ENCODE assay signal across 8 cellular contexts in genomic region chr1:19582318-19582717, GRCh38.
DNase-seq lines count a peak whose midpoint lies in the region; ATAC-seq and TF ChIP-seq lines count a peak whose summit lies in the region.

No MANE protein-coding gene starts in this region.

- in situ Hi-C loops in ACHN (cut with HindIII; ENCODE audit: low pct_ligation_motif_present, low pct_unique_long_range_greater_than_20kb, low sequenced_read_pairs): no loop called here

- no peak overlapping the region for H3K4me3 ChIP-seq in PC-9

- no peak overlapping the region for H2AFZ ChIP-seq in PC-9

- H3K27ac Mint-ChIP-seq in activated T-helper 1 cell treated with anti-CD3 and anti-CD28 coated beads, Interleukin-12 subunit alpha, Interleukin-12 subunit beta, Interleukin-2, Interleukin-4 antibody, amounts not matched to agents 30 ng/mL and 10 ng/mL and 1 ng/mL, durations not matched to agents 14 hours and 24 hours and 36 hours: peak overlapping the region; percentile 25

- intact Hi-C loops in PC-9 (cut with micrococcal nuclease; ENCODE audit: unreplicated experiment): loop anchor here (10.0 kb wide), 2 partner anchors 188 to 238 kb away; no protein-coding TSS in a partner anchor
- intact Hi-C loops in activated T-helper 1 cell treated with anti-CD3 and anti-CD28 coated beads, Interleukin-12 subunit alpha, Interleukin-12 subunit beta, Interleukin-2, Interleukin-4 antibody, amounts not matched to agents 30 ng/mL and 10 ng/mL and 1 ng/mL, durations not matched to agents 14 hours and 24 hours and 36 hours (cut with micrococcal nuclease): loop anchor here (1.0 to 5.0 kb wide), 6 partner anchors 71 to 330 kb away; partner anchors contain the start of genes EMC1 and MRTO4
- intact Hi-C loops in Right ventricle myocardium inferior (cut with DNase I): loop anchor here (5.0 kb wide), 1 partner anchor 190 kb away; no protein-coding TSS in a partner anchor

- CTCF ChIA-PET in PC-9 (lab: Charles Lee): interaction anchor here (0.6 to 1.6 kb wide), 5 partner anchors 72 to 235 kb away, joined by 3 read pairs; no protein-coding TSS in a partner anchor

- peaks cover 7% of the 10 kb centered on the region for H3K4me1 Mint-ChIP-seq in activated T-helper 1 cell treated with anti-CD3 and anti-CD28 coated beads, Interleukin-12 subunit alpha, Interleukin-12 subunit beta, Interleukin-2, Interleukin-4 antibody, amounts not matched to agents 30 ng/mL and 10 ng/mL and 1 ng/mL, durations not matched to agents 14 hours and 24 hours and 36 hours (ENCODE audit: low read depth)

- H4K20me1 ChIP-seq in PC-9 (ENCODE audit: insufficient read depth): no peaks in the 10 kb centered on the region

- no peak overlapping the region for H3K27ac ChIP-seq in PC-9

- H3K36me3 Mint-ChIP-seq in activated T-helper 1 cell treated with anti-CD3 and anti-CD28 coated beads, Interleukin-12 subunit alpha, Interleukin-12 subunit beta, Interleukin-2, Interleukin-4 antibody, amounts not matched to agents 30 ng/mL and 10 ng/mL and 1 ng/mL, durations not matched to agents 14 hours and 24 hours and 36 hours (ENCODE audit: low read depth): no peaks in the 10 kb centered on the region

- peaks cover 24% of the 10 kb centered on the region for H3K27me3 Mint-ChIP-seq in activated T-helper 1 cell treated with anti-CD3 and anti-CD28 coated beads, Interleukin-12 subunit alpha, Interleukin-12 subunit beta, Interleukin-2, Interleukin-4 antibody, amounts not matched to agents 30 ng/mL and 10 ng/mL and 1 ng/mL, durations not matched to agents 14 hours and 24 hours and 36 hours (ENCODE audit: insufficient read depth)

- H3K9me2 ChIP-seq in PC-9 (ENCODE audit: insufficient read depth): no peaks in the 10 kb centered on the region

- no peaks in the 10 kb centered on the region for H3K79me2 ChIP-seq in PC-9 (ENCODE audit: low read depth)

- H3K4me1 ChIP-seq in PC-9 (replicated peaks; ENCODE audit: insufficient read depth): no peaks in the 10 kb centered on the region

- no peak overlapping the region for H3K4me3 Mint-ChIP-seq in activated T-helper 1 cell treated with anti-CD3 and anti-CD28 coated beads, Interleukin-12 subunit alpha, Interleukin-12 subunit beta, Interleukin-2, Interleukin-4 antibody, amounts not matched to agents 30 ng/mL and 10 ng/mL and 1 ng/mL, durations not matched to agents 14 hours and 24 hours and 36 hours

- POLR2A ChIA-PET in PC-9 (lab: Charles Lee; ENCODE audit: unreplicated experiment): interaction anchor here (0.6 kb wide), 1 partner anchor 263 kb away, joined by 3 read pairs; no protein-coding TSS in a partner anchor

- H3K9me3 Mint-ChIP-seq in activated T-helper 1 cell treated with anti-CD3 and anti-CD28 coated beads, Interleukin-12 subunit alpha, Interleukin-12 subunit beta, Interleukin-2, Interleukin-4 antibody, amounts not matched to agents 30 ng/mL and 10 ng/mL and 1 ng/mL, durations not matched to agents 14 hours and 24 hours and 36 hours: no peaks in the 10 kb centered on the region

- DNase-seq in ACHN (peak; percentile 46), PC-9 (peak in 1 of 2 experiments; percentile 57), Right ventricle myocardium inferior (ENCODE audit: missing footprints) (peak; percentile 81), NCI-H128 (lab: John Stamatoyannopoulos, UW; ENCODE audit: unreplicated experiment) (no peak), NCI-H1436 treated with DMSO at 0.1 percent for 48 hours (lab: John Stamatoyannopoulos, UW) (no peak)
- DNase-seq in activated T-helper 1 cell treated with anti-CD3 and anti-CD28 coated beads, Interleukin-12 subunit alpha, Interleukin-12 subunit beta, Interleukin-2, Interleukin-4 antibody, amounts not matched to agents 30 ng/mL and 10 ng/mL and 1 ng/mL, durations not matched to agents 14 hours and 24 hours and 36 hours (ENCODE audit: low spot score): peak; percentile 54
- peak; percentile 41 to 77 for DNase-seq in stimulated activated CD4-positive, alpha-beta T cell treated with anti-CD3 and anti-CD28 coated beads, Interleukin-12 subunit alpha, Interleukin-12 subunit beta, amount 100 ng/mL, for 24 hours (ENCODE audit: low read depth in 2 of 2)

- no peaks in the 10 kb centered on the region for H3F3A ChIP-seq in PC-9 (ENCODE audit: insufficient read depth, low read depth)

- ATAC-seq in GM19438 (IDR thresholded peaks at IDR 0.05; ENCODE audit: low read depth, unreplicated experiment): peak; percentile 78
- no peak for ATAC-seq in Right ventricle myocardium inferior

- no TSS peak for BruUV-seq in PC-9 (replicated peaks; lab: Mats Ljungman, UMichigan)

- TF ChIP-seq CTCF in PC-9 (conservative IDR thresholded peaks at IDR 0.05): peak; percentile 70

- no peaks in the 10 kb centered on the region for H3K27me3 ChIP-seq in PC-9 (ENCODE audit: insufficient read depth, low read depth)

- H3K36me3 ChIP-seq in PC-9 (ENCODE audit: low read depth): no peaks in the 10 kb centered on the region

- no peak overlapping the region for H3K4me2 ChIP-seq in PC-9

- H3K9me3 ChIP-seq in PC-9 (ENCODE audit: insufficient read depth, low read depth): no peaks in the 10 kb centered on the region

Comparison
In these comparisons a context has a peak if more than half of its experiments do, and no peak if none do; other contexts are left out.
1. DNase-seq: peak in ACHN (single experiment), activated T-helper 1 cell treated with anti-CD3 and anti-CD28 coated beads, Interleukin-12 subunit alpha, Interleukin-12 subunit beta, Interleukin-2, Interleukin-4 antibody, amounts not matched to agents 30 ng/mL and 10 ng/mL and 1 ng/mL, durations not matched to agents 14 hours and 24 hours and 36 hours (single experiment), Right ventricle myocardium inferior (single experiment) and stimulated activated CD4-positive, alpha-beta T cell treated with anti-CD3 and anti-CD28 coated beads, Interleukin-12 subunit alpha, Interleukin-12 subunit beta, amount 100 ng/mL, for 24 hours (2 of 2); none in NCI-H128 (single experiment) and NCI-H1436 treated with DMSO at 0.1 percent for 48 hours (single experiment).